1 cellular context compared by ENCODE assay signal in the genomic region with DNA sequence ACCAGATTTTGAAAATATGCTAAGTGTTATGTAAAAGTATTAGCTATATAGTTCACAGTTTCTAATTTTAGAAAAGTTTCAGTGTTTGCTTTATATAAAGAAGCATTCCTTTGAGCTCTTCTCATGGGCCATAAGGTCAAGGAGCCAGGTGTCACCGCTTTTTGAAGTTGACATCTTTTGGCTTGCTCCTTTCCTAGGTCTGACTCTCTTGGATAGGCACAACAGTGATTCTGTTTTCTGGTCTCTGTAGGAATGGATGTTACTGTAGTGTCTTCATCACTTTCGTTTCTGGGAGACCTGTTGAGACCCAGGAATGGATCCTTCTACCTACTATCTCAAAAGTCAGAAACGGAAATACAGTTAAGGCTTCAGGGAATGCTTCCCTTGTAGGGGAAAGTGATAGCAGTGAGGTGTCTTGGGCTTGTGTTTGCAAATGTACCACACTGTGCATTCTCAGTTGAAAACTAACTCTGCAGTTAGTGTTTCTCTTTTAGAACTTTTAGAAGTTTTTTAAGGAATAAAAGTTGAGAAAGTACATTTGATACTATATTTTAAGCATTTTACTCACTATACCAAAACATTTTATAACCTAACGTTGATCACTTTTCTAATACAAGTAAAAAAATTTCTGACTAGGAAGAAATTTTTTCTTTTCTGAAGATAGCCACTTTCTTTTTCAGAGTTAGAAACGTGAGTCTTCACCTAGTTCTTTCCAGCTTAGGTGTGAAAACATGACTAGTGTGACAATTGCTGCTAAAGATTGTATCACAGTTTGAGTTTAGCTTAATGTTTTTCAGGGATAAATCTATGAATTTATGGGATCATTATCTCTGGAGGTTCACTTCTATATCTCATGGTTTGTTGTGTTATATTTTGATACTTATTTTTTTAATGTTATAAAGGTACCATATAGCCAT.
TF ChIP-seq lines count a peak whose summit lies in the region.

No MANE protein-coding gene starts in this region.

TF ChIP-seq in endothelial cell of umbilical vein, 7 proteins besides CTCF, POLR2A, EP300 and RAD21:
- no peak for TF ChIP-seq EZH2 (IDR thresholded peaks at IDR 0.05; ENCODE audit: borderline replicate concordance, low read depth, low read length, severe bottlenecking)
- no peak for TF ChIP-seq GATA2 (IDR thresholded peaks at IDR 0.05; ENCODE audit: insufficient read depth, insufficient read length, low read depth, low read length)
- TF ChIP-seq JUN (IDR thresholded peaks at IDR 0.05; ENCODE audit: borderline replicate concordance, insufficient read depth, insufficient read length, low read depth), result no peak
- TF ChIP-seq, protein P1, sequence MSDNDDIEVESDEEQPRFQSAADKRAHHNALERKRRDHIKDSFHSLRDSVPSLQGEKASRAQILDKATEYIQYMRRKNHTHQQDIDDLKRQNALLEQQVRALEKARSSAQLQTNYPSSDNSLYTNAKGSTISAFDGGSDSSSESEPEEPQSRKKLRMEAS (IDR thresholded peaks at IDR 0.05; ENCODE audit: insufficient read depth, insufficient read length), result no peak
- no peak for TF ChIP-seq MYC (IDR thresholded peaks at IDR 0.05; ENCODE audit: low read depth, low read length)
- TF ChIP-seq FOS (IDR thresholded peaks at IDR 0.05; ENCODE audit: borderline replicate concordance, insufficient read depth, low read length), result no peak
- TF ChIP-seq POLR2AphosphoS5 (IDR thresholded peaks at IDR 0.05; ENCODE audit: insufficient read depth, low read depth, low read length), result no peak
